16 cellular contexts compared by ENCODE assay signal in genomic region chr1:34407140-34407539, GRCh38.
DNase-seq lines count a peak whose midpoint lies in the region; ATAC-seq and TF ChIP-seq lines count a peak whose summit lies in the region.
"Had no signal": no experiment of that assay in that cellular context is flagged by ENCODE, and none has a peak within 500 bp of the region (broad histone marks: within the 10 kb centered on the region; RNA-seq: fewer than 3 reads in every experiment).

No MANE protein-coding gene starts in this region.

- H3K36me3 ChIP-seq in endodermal cell (ENCODE audit: control insufficient read depth, insufficient read depth, low read length) = no peaks in the 10 kb centered on the region
- H3K36me3 ChIP-seq: BLaER1, sigmoid colon had no signal

- H3K4me3 Mint-ChIP-seq in endodermal cell = no peak overlapping the region
- H3K4me3 Mint-ChIP-seq in endothelial cell (ENCODE audit: unreplicated experiment) = no peak overlapping the region
- H3K4me3 Mint-ChIP-seq in activated CD4-positive, alpha-beta memory T cell treated with anti-CD3 and anti-CD28 coated beads, Interleukin-2, amount 10 ng/mL, durations not matched to agents 7 days and 5 days = no peak overlapping the region
- H3K4me3 Mint-ChIP-seq: activated T-helper 17 cell treated with anti-CD3 and anti-CD28 coated beads, Interleukin-2, amount 50 U/mL, for 72 hours; memory B cell; stimulated activated memory B cell treated with anti-CD40 and anti-IgM and Interleukin-4, amounts not matched to agents 10 μg/mL and 1 μg/mL and 100 μg/mL, for 72 hours had no signal

- no peak overlapping the region for H3K4me3 ChIP-seq in endodermal cell (ENCODE audit: low read length)
- H3K4me3 ChIP-seq: BLaER1, sigmoid colon had no signal

- H3K9me3 ChIP-seq in endodermal cell (ENCODE audit: control insufficient read depth, low read length) = peaks cover 6% of the 10 kb centered on the region
- H3K9me3 ChIP-seq: BLaER1, sigmoid colon had no signal

- peaks cover 8% of the 10 kb centered on the region for H3K27me3 Mint-ChIP-seq in endodermal cell (ENCODE audit: insufficient read depth)
- H3K27me3 Mint-ChIP-seq in endothelial cell (ENCODE audit: unreplicated experiment) = peaks cover 4% of the 10 kb centered on the region
- H3K27me3 Mint-ChIP-seq in activated CD4-positive, alpha-beta memory T cell treated with anti-CD3 and anti-CD28 coated beads, Interleukin-2, amount 10 ng/mL, durations not matched to agents 7 days and 5 days = no peaks in the 10 kb centered on the region
- H3K27me3 Mint-ChIP-seq: memory B cell had no signal

- no peak overlapping the region for H3K9ac ChIP-seq in endodermal cell (ENCODE audit: extremely low read depth, low read length, poor library complexity, severe bottlenecking)
- H3K9ac ChIP-seq: BLaER1 had no signal

- peaks cover 9% of the 10 kb centered on the region for H3K4me1 Mint-ChIP-seq in endodermal cell
- no peaks in the 10 kb centered on the region for H3K4me1 Mint-ChIP-seq in endothelial cell (ENCODE audit: unreplicated experiment)
- no peaks in the 10 kb centered on the region for H3K4me1 Mint-ChIP-seq in activated CD4-positive, alpha-beta memory T cell treated with anti-CD3 and anti-CD28 coated beads, Interleukin-2, amount 10 ng/mL, durations not matched to agents 7 days and 5 days
- H3K4me1 Mint-ChIP-seq: activated T-helper 17 cell treated with anti-CD3 and anti-CD28 coated beads, Interleukin-2, amount 50 U/mL, for 72 hours; memory B cell; stimulated activated memory B cell treated with anti-CD40 and anti-IgM and Interleukin-4, amounts not matched to agents 10 μg/mL and 1 μg/mL and 100 μg/mL, for 72 hours had no signal

- CTCF ChIA-PET in activated CD4-positive, alpha-beta memory T cell treated with anti-CD3 and anti-CD28 coated beads, Interleukin-2, amount 10 ng/mL, durations not matched to agents 7 days and 5 days (lab: Charles Lee) = no interaction called here

- H3K36me3 Mint-ChIP-seq in endodermal cell (ENCODE audit: low read depth) (no peaks in the 10 kb centered on the region), endothelial cell (ENCODE audit: low read depth, unreplicated experiment) (no peaks in the 10 kb centered on the region)
- H3K36me3 Mint-ChIP-seq in activated CD4-positive, alpha-beta memory T cell treated with anti-CD3 and anti-CD28 coated beads, Interleukin-2, amount 10 ng/mL, durations not matched to agents 7 days and 5 days (ENCODE audit: low read depth) = no peaks in the 10 kb centered on the region
- H3K36me3 Mint-ChIP-seq: memory B cell; stimulated activated memory B cell treated with anti-CD40 and anti-IgM and Interleukin-4, amounts not matched to agents 10 μg/mL and 1 μg/mL and 100 μg/mL, for 72 hours had no signal

- no peaks in the 10 kb centered on the region for H3K4me1 ChIP-seq in endodermal cell (ENCODE audit: control insufficient read depth, insufficient read depth, low read length)
- H3K4me1 ChIP-seq: BLaER1, sigmoid colon had no signal

- DNase-seq in AG20443 (ENCODE audit: low spot score) (peak; percentile 42), HS-5 (ENCODE audit: low read depth) (peak; percentile 32), endodermal cell (peak; percentile 19), mucosa of gallbladder (ENCODE audit: low spot score) (peak; percentile 66), endothelial cell (ENCODE audit: low spot score) (no peak)
- DNase-seq in activated CD4-positive, alpha-beta memory T cell treated with anti-CD3 and anti-CD28 coated beads, Interleukin-2, amount 10 ng/mL, durations not matched to agents 7 days and 5 days = no peak
- no peak for DNase-seq in activated CD4-positive, alpha-beta T cell treated with anti-CD3 and anti-CD28 coated beads, Interleukin-2, amount 50 U/mL, for 4 hours
- DNase-seq: activated CD4-positive, alpha-beta T cell treated with anti-CD3 and anti-CD28 coated beads, Interleukin-2, amount 50 U/mL, for 48 hours; NCI-H1930; sigmoid colon had no signal

- H3K27ac Mint-ChIP-seq in endodermal cell (no peak overlapping the region), endothelial cell (ENCODE audit: unreplicated experiment) (no peak overlapping the region)
- H3K27ac Mint-ChIP-seq in activated CD4-positive, alpha-beta memory T cell treated with anti-CD3 and anti-CD28 coated beads, Interleukin-2, amount 10 ng/mL, durations not matched to agents 7 days and 5 days = no peak overlapping the region
- H3K27ac Mint-ChIP-seq: activated T-helper 17 cell treated with anti-CD3 and anti-CD28 coated beads, Interleukin-2, amount 50 U/mL, for 72 hours; memory B cell; stimulated activated memory B cell treated with anti-CD40 and anti-IgM and Interleukin-4, amounts not matched to agents 10 μg/mL and 1 μg/mL and 100 μg/mL, for 72 hours had no signal

- no peaks in the 10 kb centered on the region for H3K27me3 ChIP-seq in endodermal cell (ENCODE audit: control insufficient read depth, insufficient read depth, low read length, poor library complexity, severe bottlenecking)
- H3K27me3 ChIP-seq: BLaER1, sigmoid colon had no signal

- TF ChIP-seq CTCF in endodermal cell (conservative IDR thresholded peaks at IDR 0.05) (no peak), endothelial cell (IDR thresholded peaks at IDR 0.05; ENCODE audit: unreplicated experiment) (no peak)

- POLR2A ChIA-PET in activated CD4-positive, alpha-beta memory T cell treated with anti-CD3 and anti-CD28 coated beads, Interleukin-2, amount 10 ng/mL, durations not matched to agents 7 days and 5 days (lab: Charles Lee) = no interaction called here

- H3K9me3 Mint-ChIP-seq in endodermal cell (no peaks in the 10 kb centered on the region), endothelial cell (ENCODE audit: unreplicated experiment) (no peaks in the 10 kb centered on the region)
- no peaks in the 10 kb centered on the region for H3K9me3 Mint-ChIP-seq in activated CD4-positive, alpha-beta memory T cell treated with anti-CD3 and anti-CD28 coated beads, Interleukin-2, amount 10 ng/mL, durations not matched to agents 7 days and 5 days
- H3K9me3 Mint-ChIP-seq: activated T-helper 17 cell treated with anti-CD3 and anti-CD28 coated beads, Interleukin-2, amount 50 U/mL, for 72 hours had no signal

- ATAC-seq in HG02852 (IDR thresholded peaks at IDR 0.05; ENCODE audit: unreplicated experiment) = no peak
- ATAC-seq: activated T-helper 17 cell treated with anti-CD3 and anti-CD28 coated beads, Interleukin-2, amount 50 U/mL, for 72 hours; Right ventricle myocardium inferior; stimulated activated memory B cell treated with anti-CD40 and anti-IgM and Interleukin-4, amounts not matched to agents 10 μg/mL and 1 μg/mL and 100 μg/mL, for 72 hours had no signal

- WGBS in endodermal cell (ENCODE audit: insufficient coverage in 1 of 2, insufficient read length in 1 of 2), 2 experiments = 92 to 98% methylated on average over 6 of the region's 6 CpGs

- no peak overlapping the region for H3K27ac ChIP-seq in endodermal cell (ENCODE audit: low read depth, low read length)
- H3K27ac ChIP-seq: BLaER1, sigmoid colon had no signal

Comparison
In these comparisons a context has a peak if more than half of its experiments do, and no peak if none do; other contexts are left out.
1. DNase-seq: peak in AG20443 (single experiment), HS-5 (single experiment), endodermal cell (single experiment) and mucosa of gallbladder (single experiment); none in endothelial cell (single experiment), activated CD4-positive, alpha-beta memory T cell treated with anti-CD3 and anti-CD28 coated beads, Interleukin-2, amount 10 ng/mL, durations not matched to agents 7 days and 5 days (single experiment) and activated CD4-positive, alpha-beta T cell treated with anti-CD3 and anti-CD28 coated beads, Interleukin-2, amount 50 U/mL, for 4 hours (0 of 2).